In genomic region chr4:1009647-1010521, GRCh38 we compare ENCODE assay signal across 8 cellular contexts. TPM values are rescaled to one million over a fixed set of nuclear protein-coding genes. Genes with fewer than 3 reads are reported as not detected.
DNase-seq lines count a peak whose midpoint lies in the region; FAIRE-seq and TF ChIP-seq lines count a peak whose summit lies in the region.

No MANE protein-coding gene starts in this region.

- no peaks in the 10 kb centered on the region for H3K9me3 ChIP-seq in mucosa of stomach (ENCODE audit: control insufficient read depth, low read length)

- DNase-seq in D721Med (ENCODE audit: insufficient read length, low spot score) (peak; percentile 47), H54 (ENCODE audit: insufficient read length, low spot score) (peak; percentile 61), NCI-H526 (lab: John Stamatoyannopoulos, UW) (peak; percentile 29 to 83), epithelial cell of proximal tubule (ENCODE audit: low read depth) (no peak), epidermal melanocyte (ENCODE audit: insufficient read length, low spot score) (no peak)
- peak; percentile 92 for DNase-seq in activated CD8-positive, alpha-beta memory T cell treated with anti-CD3 and anti-CD28 coated beads, Interleukin-2, amount 50 U/mL, for 48 hours
- DNase-seq in stimulated activated CD8-positive, alpha-beta memory T cell treated with anti-CD3 and anti-CD28 coated beads, Interleukin-4, amount 100 ng/mL, for 24 hours (ENCODE audit: low read depth) = peak; percentile 60

- H3K9ac ChIP-seq in mucosa of stomach (ENCODE audit: low read length) = no peak overlapping the region

- TF ChIP-seq CTCF in D721Med (IDR thresholded peaks at IDR 0.05; ENCODE audit: insufficient read depth, missing control alignments) = no peak
- TF ChIP-seq CTCF in epithelial cell of proximal tubule (conservative IDR thresholded peaks at IDR 0.05; ENCODE audit: low read depth, low read length) = peak; percentile 22

- H3K36me3 ChIP-seq in mucosa of stomach (ENCODE audit: control insufficient read depth, insufficient read depth, low read length) = no peaks in the 10 kb centered on the region

- peak overlapping the region; percentile 68 for H3K4me3 ChIP-seq in epithelial cell of proximal tubule (ENCODE audit: low read depth, low read length)
- peak overlapping the region; percentile 41 for H3K4me3 ChIP-seq in mucosa of stomach (ENCODE audit: low read length)

- TF ChIP-seq POLR2A in H54 (IDR thresholded peaks at IDR 0.05; ENCODE audit: low read depth, low read length) = no peak

- peaks cover 32% of the 10 kb centered on the region for H3K27me3 ChIP-seq in mucosa of stomach (ENCODE audit: control insufficient read depth, insufficient read depth, low read length)

- no peak for FAIRE-seq in D721Med (lab: Jason Lieb, UNC)
- no peak for FAIRE-seq in H54 (lab: Jason Lieb, UNC)

- peaks cover 23% of the 10 kb centered on the region for H3K4me1 ChIP-seq in mucosa of stomach (ENCODE audit: control insufficient read depth, insufficient read depth, low read length)

RNA-seq across cellular contexts. Expression of gene FGFRL1, which starts 1.5 kb away (rescaled TPM):
- 43.6 and 52.5 TPM in 2 replicates for total RNA-seq in epithelial cell of proximal tubule

RNA-seq across cellular contexts. Expression of gene SLC26A1, which starts 16.7 kb away (rescaled TPM):
- total RNA-seq in epithelial cell of proximal tubule = 0.35 and 1.3 TPM in 2 replicates

RNA-seq across cellular contexts. Expression of gene IDUA, which starts 23.0 kb away (rescaled TPM):
- total RNA-seq in epithelial cell of proximal tubule = 0.87 and 5.8 TPM in 2 replicates

RNA-seq across cellular contexts. Expression of gene DGKQ, which starts 36.5 kb away (rescaled TPM):
- total RNA-seq in epithelial cell of proximal tubule = 11.1 and 16.9 TPM in 2 replicates

Comparison
In these comparisons a context has a peak if more than half of its experiments do, and no peak if none do; other contexts are left out.
1. DNase-seq: peak in D721Med (single experiment), H54 (single experiment), NCI-H526 (2 of 2), activated CD8-positive, alpha-beta memory T cell treated with anti-CD3 and anti-CD28 coated beads, Interleukin-2, amount 50 U/mL, for 48 hours (single experiment) and stimulated activated CD8-positive, alpha-beta memory T cell treated with anti-CD3 and anti-CD28 coated beads, Interleukin-4, amount 100 ng/mL, for 24 hours (single experiment); none in epithelial cell of proximal tubule (single experiment) and epidermal melanocyte (single experiment).